Comparison of ENCODE assay signal across 15 cellular contexts in the genomic region with DNA sequence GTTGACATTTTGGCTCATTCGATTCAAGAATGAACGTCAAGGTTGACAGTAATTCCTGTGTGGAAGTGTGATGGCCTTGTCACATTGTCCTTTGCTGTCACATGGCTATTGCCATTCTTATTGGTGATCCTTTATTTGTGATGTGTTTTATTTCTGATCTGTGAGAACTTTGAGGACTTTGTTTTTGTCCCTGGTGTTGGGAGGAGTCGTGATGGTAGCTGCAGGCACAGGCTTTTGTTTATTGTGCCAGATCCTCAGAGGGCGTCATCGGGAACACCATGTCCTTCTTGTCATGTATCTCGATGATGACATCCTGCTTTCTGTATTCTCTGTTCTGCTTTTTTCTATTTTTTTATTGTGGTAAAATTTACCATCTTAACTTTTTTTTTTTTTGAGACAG. TPM values are rescaled to one million over a fixed set of nuclear protein-coding genes. Genes with fewer than 3 reads are reported as not detected.
DNase-seq lines count a peak whose midpoint lies in the region; ATAC-seq, FAIRE-seq and TF ChIP-seq lines count a peak whose summit lies in the region.
"Had no signal": no experiment of that assay in that cellular context is flagged by ENCODE, and none has a peak within 500 bp of the region (broad histone marks: within the 10 kb centered on the region; RNA-seq: fewer than 3 reads in every experiment).

No MANE protein-coding gene starts in this region.

- no TSS peak for BruUV-seq in HepG2 (replicated peaks; lab: Mats Ljungman, UMichigan)

- TF ChIP-seq CTCF in right lobe of liver (IDR thresholded peaks at IDR 0.05): no peak
- no peak for TF ChIP-seq CTCF in HepG2 (CRISPR knock-in tag; IDR thresholded peaks at IDR 0.05)
- TF ChIP-seq CTCF in right atrium auricular region (IDR thresholded peaks at IDR 0.05): no peak
- TF ChIP-seq CTCF in prostate gland (IDR thresholded peaks at IDR 0.05): peak in 1 of 4 experiments; percentile 13

- H3K27me3 ChIP-seq in right lobe of liver (no peaks in the 10 kb centered on the region), HepG2 (ENCODE audit: control insufficient read depth in 1 of 2, insufficient read depth in 2 of 2, low read length in 2 of 2) (no peaks in the 10 kb centered on the region), right atrium auricular region (no peaks in the 10 kb centered on the region), prostate gland (replicated peaks; ENCODE audit: insufficient read depth) (no peaks in the 10 kb centered on the region)
- H3K27me3 ChIP-seq: stomach had no signal

- POLR2A ChIA-PET in HepG2 (lab: Yijun Ruan, JAX): no interaction called here

- WGBS in right lobe of liver (ENCODE audit: insufficient coverage, low coverage, low lambda C conversion rate, missing lambda C conversion rate): 56% methylated on average over 6 of the region's 6 CpGs
- WGBS in HepG2 (ENCODE audit: low lambda C conversion rate): 94% methylated on average over 6 of the region's 6 CpGs
- 34% methylated on average over 6 of the region's 6 CpGs for WGBS in prostate gland

- peaks cover 0 to 3% (median 0%) of the 10 kb centered on the region in 4 donors for H3K4me1 ChIP-seq in right lobe of liver
- peaks cover 10% of the 10 kb centered on the region for H3K4me1 ChIP-seq in HepG2 (ENCODE audit: insufficient read depth, low read length)
- peaks cover 0 to 9% of the 10 kb centered on the region in 2 donors for H3K4me1 ChIP-seq in right atrium auricular region
- H3K4me1 ChIP-seq in prostate gland (replicated peaks): peaks cover 3% of the 10 kb centered on the region

- H3K4me2 ChIP-seq in HepG2 (ENCODE audit: low read depth, low read length): no peak overlapping the region

- DNase-seq in right lobe of liver (no peak), HepG2 (ENCODE audit: low spot score) (no peak), right atrium auricular region (ENCODE audit: low spot score) (peak; percentile 71), prostate gland (ENCODE audit: low spot score) (peak; percentile 83), GM19238 (ENCODE audit: insufficient read length, low spot score) (no peak)
- DNase-seq: ACHN; activated naive CD8-positive, alpha-beta T cell treated with anti-CD3 and anti-CD28 coated beads, Interleukin-2, amount 50 U/mL, for 24 hours; H9; NCI-H2171 treated with DMSO at 0.1 percent for 48 hours; stomach had no signal

- ATAC-seq in right lobe of liver (peak; percentile 32 to 53 (median 44)), HepG2 (no peak), HG03108 (IDR thresholded peaks at IDR 0.05; ENCODE audit: unreplicated experiment) (no peak), GM18519 (IDR thresholded peaks at IDR 0.05; ENCODE audit: low FRiP score, unreplicated experiment) (no peak), GM18868 (IDR thresholded peaks at IDR 0.05; ENCODE audit: unreplicated experiment) (no peak)
- ATAC-seq: activated naive CD8-positive, alpha-beta T cell treated with anti-CD3 and anti-CD28 coated beads, Interleukin-2, amount 50 U/mL, for 24 hours had no signal

- TF ChIP-seq POLR2A in right lobe of liver (IDR thresholded peaks at IDR 0.05): no peak
- TF ChIP-seq POLR2A in HepG2 (IDR thresholded peaks at IDR 0.05; ENCODE audit: insufficient read depth in 1 of 2, low read depth in 2 of 2, low read length in 2 of 2): no peak
- TF ChIP-seq POLR2A in prostate gland (IDR thresholded peaks at IDR 0.05): no peak

- H3K4me3 ChIP-seq in right lobe of liver (no peak overlapping the region), HepG2 (replicated peaks in 1 of 3; ENCODE audit: insufficient read depth in 1 of 3, low read depth in 2 of 3, low read length in 3 of 3) (no peak overlapping the region), right atrium auricular region (no peak overlapping the region), prostate gland (no peak overlapping the region)
- H3K4me3 ChIP-seq: stomach had no signal

- no peak for FAIRE-seq in HepG2 (lab: Jason Lieb, UNC)
- FAIRE-seq: colon, D721Med had no signal

- in situ Hi-C loops in HepG2 (cut with HindIII; ENCODE audit: extremely low pct_ligation_motif_present, low pct_unique_long_range_greater_than_20kb): no loop called here

- CTCF ChIA-PET in HepG2 (lab: Yijun Ruan, JAX; ENCODE audit: low intra/inter-chr PET ratio, low total read pairs): no interaction called here

- no peak for TF ChIP-seq RAD21 in HepG2 (CRISPR knock-in tag; IDR thresholded peaks at IDR 0.05)

- TF ChIP-seq EP300 in HepG2 (IDR thresholded peaks at IDR 0.05; ENCODE audit: low read depth in 2 of 2, low read length in 2 of 2) (no peak), HepG2 (CRISPR knock-in tag; IDR thresholded peaks at IDR 0.05; ENCODE audit: borderline replicate concordance) (no peak)

- H3K27ac ChIP-seq in right lobe of liver (no peak overlapping the region), HepG2 (ENCODE audit: extremely low read length, insufficient read depth, low read length) (no peak overlapping the region), right atrium auricular region (peak overlapping the region; percentile 59), prostate gland (peak overlapping the region; percentile 91 to 95)

- H3K9ac ChIP-seq in HepG2 (ENCODE audit: insufficient read depth, low read depth, low read length): no peak overlapping the region

- no peak overlapping the region for H2AFZ ChIP-seq in HepG2 (ENCODE audit: low read length)

- H3K9me3 ChIP-seq in right lobe of liver (no peaks in the 10 kb centered on the region), HepG2 (ENCODE audit: low read length) (no peaks in the 10 kb centered on the region), right atrium auricular region (no peaks in the 10 kb centered on the region), prostate gland (no peaks in the 10 kb centered on the region)
- H3K9me3 ChIP-seq: stomach had no signal

- peaks cover 0 to 48% (median 21%) of the 10 kb centered on the region in 4 donors for H3K36me3 ChIP-seq in right lobe of liver
- H3K36me3 ChIP-seq in HepG2 (replicated peaks in 1 of 2; ENCODE audit: control insufficient read depth in 1 of 2, insufficient read depth in 2 of 2, low read length in 2 of 2): peaks cover 17 to 37% of the 10 kb centered on the region in 2 experiments
- peaks cover 33% of the 10 kb centered on the region for H3K36me3 ChIP-seq in right atrium auricular region
- H3K36me3 ChIP-seq in prostate gland: peaks cover 11 to 17% of the 10 kb centered on the region in 2 donors

- H3K79me2 ChIP-seq in HepG2 (ENCODE audit: insufficient read depth, low read length): no peaks in the 10 kb centered on the region

- intact Hi-C loops in right lobe of liver (cut with DNase I) (loop anchor here in 1 of 2 donors (10.0 kb wide), 1 partner anchor 282 kb away; no protein-coding TSS in a partner anchor), HepG2 (cut with micrococcal nuclease; ENCODE audit: unreplicated experiment) (no loop called here), prostate gland (cut with DNase I) (no loop called here)

- no peaks in the 10 kb centered on the region for H4K20me1 ChIP-seq in HepG2 (ENCODE audit: insufficient read depth, low read length)

RNA-seq across cellular contexts. Expression of gene PICK1, which starts 5.6 kb away (rescaled TPM):
- total RNA-seq in right lobe of liver (10 to 100 TPM; 13.0 to 26.4 (median 20.3) TPM), HepG2 (2016; rRNA removed; fragmentation: Illumina TruSeq; extraction: Trizol) (16.0 and 19.3 TPM in 2 replicates), right atrium auricular region (10 to 100 TPM; 33.1 to 36.0 TPM), prostate gland (100 to 1,000 TPM in 1 of 2 donors, 10 to 100 TPM in 1; 90.0 to 114 TPM)
- 5.2 and 7.0 TPM in 2 replicates for total RNA-seq in HepG2 (2016; cell fraction: cytosol; rRNA removed; fragmentation: Illumina TruSeq; extraction: Trizol; ENCODE audit: low read depth)
- 12.5 and 21.2 TPM in 2 replicates for total RNA-seq in HepG2 (2016; cell fraction: insoluble cytoplasmic fraction; rRNA removed; fragmentation: Illumina TruSeq; extraction: Trizol)
- total RNA-seq in HepG2 (2016; cell fraction: membrane; rRNA removed; fragmentation: Illumina TruSeq; extraction: Trizol): 5.1 and 6.4 TPM in 2 replicates
- total RNA-seq in HepG2 (2016; cell fraction: nucleus; rRNA removed; fragmentation: Illumina TruSeq; extraction: Trizol): 23.0 and 24.4 TPM in 2 replicates
- polyA plus RNA-seq in HepG2 (2011; rRNA removed): 25.3 and 28.9 TPM in 2 replicates
- polyA plus RNA-seq in HepG2 (2011; cell fraction: cytosol; rRNA removed): 16.7 and 22.6 TPM in 2 replicates
- polyA plus RNA-seq in HepG2 (2011; cell fraction: nucleus; rRNA removed): 156 and 186 TPM in 2 replicates
- polyA plus RNA-seq in HepG2 (2012): 11.1 and 11.5 TPM in 2 replicates
- 1.6 and 2.0 TPM in 2 replicates for polyA plus RNA-seq in HepG2 (2016; cell fraction: cytosol; fragmentation: Illumina TruSeq; extraction: Trizol; ENCODE audit: low read depth)
- polyA plus RNA-seq in HepG2 (2016; cell fraction: insoluble cytoplasmic fraction; fragmentation: Illumina TruSeq; extraction: Trizol; ENCODE audit: low read depth): 13.6 and 16.4 TPM in 2 replicates
- 2.3 and 3.1 TPM in 2 replicates for polyA plus RNA-seq in HepG2 (2016; cell fraction: membrane; fragmentation: Illumina TruSeq; extraction: Trizol; ENCODE audit: low read depth)
- polyA plus RNA-seq in HepG2 (2016; cell fraction: nucleus; fragmentation: Illumina TruSeq; extraction: Trizol; ENCODE audit: insufficient read depth, low read depth): 45.3 and 47.7 TPM in 2 replicates
- polyA minus RNA-seq in HepG2 (2011; rRNA and poly(A)+ RNA removed; ENCODE audit: low replicate concordance): 19.1 and 21.9 TPM in 2 replicates
- polyA minus RNA-seq in HepG2 (2011; cell fraction: cytosol; rRNA and poly(A)+ RNA removed): 5.4 and 6.4 TPM in 2 replicates
- 26.1 and 32.8 TPM in 2 replicates for polyA minus RNA-seq in HepG2 (2011; cell fraction: nucleus; rRNA and poly(A)+ RNA removed)

RNA-seq across cellular contexts. Expression of gene SLC16A8, which starts 21.2 kb away (rescaled TPM):
- total RNA-seq in right lobe of liver (not detected), HepG2 (2016; rRNA removed; fragmentation: Illumina TruSeq; extraction: Trizol) (not detected in 2 replicates), right atrium auricular region (under 1 TPM in 1 of 2 donors, not detected in 1; 0.28 TPM), prostate gland (under 1 TPM; 0.28 to 0.59 TPM)
- total RNA-seq in HepG2 (2016; cell fraction: cytosol; rRNA removed; fragmentation: Illumina TruSeq; extraction: Trizol; ENCODE audit: low read depth): not detected in 2 replicates
- total RNA-seq in HepG2 (2016; cell fraction: insoluble cytoplasmic fraction; rRNA removed; fragmentation: Illumina TruSeq; extraction: Trizol): not detected in 2 replicates
- not detected in 2 replicates for total RNA-seq in HepG2 (2016; cell fraction: membrane; rRNA removed; fragmentation: Illumina TruSeq; extraction: Trizol)
- total RNA-seq in HepG2 (2016; cell fraction: nucleus; rRNA removed; fragmentation: Illumina TruSeq; extraction: Trizol): not detected in 2 replicates
- not detected in 2 replicates for polyA plus RNA-seq in HepG2 (2011; rRNA removed)
- not detected in 2 replicates for polyA plus RNA-seq in HepG2 (2011; cell fraction: cytosol; rRNA removed)
- not detected in 2 replicates for polyA plus RNA-seq in HepG2 (2011; cell fraction: nucleus; rRNA removed)
- polyA plus RNA-seq in HepG2 (2012): 0.44 and 0.49 TPM in 2 replicates
- not detected in 2 replicates for polyA plus RNA-seq in HepG2 (2016; cell fraction: cytosol; fragmentation: Illumina TruSeq; extraction: Trizol; ENCODE audit: low read depth)
- polyA plus RNA-seq in HepG2 (2016; cell fraction: insoluble cytoplasmic fraction; fragmentation: Illumina TruSeq; extraction: Trizol; ENCODE audit: low read depth): not detected in 2 replicates
- not detected in 2 replicates for polyA plus RNA-seq in HepG2 (2016; cell fraction: membrane; fragmentation: Illumina TruSeq; extraction: Trizol; ENCODE audit: low read depth)
- not detected in 2 replicates for polyA plus RNA-seq in HepG2 (2016; cell fraction: nucleus; fragmentation: Illumina TruSeq; extraction: Trizol; ENCODE audit: insufficient read depth, low read depth)
- not detected in 2 replicates for polyA minus RNA-seq in HepG2 (2011; rRNA and poly(A)+ RNA removed; ENCODE audit: low replicate concordance)
- not detected in 2 replicates for polyA minus RNA-seq in HepG2 (2011; cell fraction: cytosol; rRNA and poly(A)+ RNA removed)
- polyA minus RNA-seq in HepG2 (2011; cell fraction: nucleus; rRNA and poly(A)+ RNA removed): not detected in 2 replicates
- total RNA-seq: stomach had no signal

RNA-seq across cellular contexts. Expression of gene BAIAP2L2, which starts 47.7 kb away (rescaled TPM):
- total RNA-seq in right lobe of liver (1 to 10 TPM in 3 of 6 experiments, under 1 TPM in 3; 0.79 to 5.0 (median 1.4) TPM), HepG2 (2016; rRNA removed; fragmentation: Illumina TruSeq; extraction: Trizol) (3.0 and 4.4 TPM in 2 replicates), right atrium auricular region (under 1 TPM in 1 of 2 donors, not detected in 1; 0.63 TPM), prostate gland (1 to 10 TPM in 1 of 2 donors, under 1 TPM in 1; 0.14 to 5.5 TPM)
- total RNA-seq in HepG2 (2016; cell fraction: cytosol; rRNA removed; fragmentation: Illumina TruSeq; extraction: Trizol; ENCODE audit: low read depth): 2.2 and 2.3 TPM in 2 replicates
- 1.8 and 4.6 TPM in 2 replicates for total RNA-seq in HepG2 (2016; cell fraction: insoluble cytoplasmic fraction; rRNA removed; fragmentation: Illumina TruSeq; extraction: Trizol)
- total RNA-seq in HepG2 (2016; cell fraction: membrane; rRNA removed; fragmentation: Illumina TruSeq; extraction: Trizol): 2.9 and 3.5 TPM in 2 replicates
- 3.9 and 4.3 TPM in 2 replicates for total RNA-seq in HepG2 (2016; cell fraction: nucleus; rRNA removed; fragmentation: Illumina TruSeq; extraction: Trizol)
- 7.5 and 8.4 TPM in 2 replicates for polyA plus RNA-seq in HepG2 (2011; rRNA removed)
- 3.0 and 4.7 TPM in 2 replicates for polyA plus RNA-seq in HepG2 (2011; cell fraction: cytosol; rRNA removed)
- polyA plus RNA-seq in HepG2 (2011; cell fraction: nucleus; rRNA removed): 77.2 and 103 TPM in 2 replicates
- 5.6 and 7.7 TPM in 2 replicates for polyA plus RNA-seq in HepG2 (2012)
- 3.1 and 3.4 TPM in 2 replicates for polyA plus RNA-seq in HepG2 (2016; cell fraction: cytosol; fragmentation: Illumina TruSeq; extraction: Trizol; ENCODE audit: low read depth)
- 4.8 and 7.0 TPM in 2 replicates for polyA plus RNA-seq in HepG2 (2016; cell fraction: insoluble cytoplasmic fraction; fragmentation: Illumina TruSeq; extraction: Trizol; ENCODE audit: low read depth)
- polyA plus RNA-seq in HepG2 (2016; cell fraction: membrane; fragmentation: Illumina TruSeq; extraction: Trizol; ENCODE audit: low read depth): 4.5 TPM in 2 replicates
- 34.3 and 34.8 TPM in 2 replicates for polyA plus RNA-seq in HepG2 (2016; cell fraction: nucleus; fragmentation: Illumina TruSeq; extraction: Trizol; ENCODE audit: insufficient read depth, low read depth)
- polyA minus RNA-seq in HepG2 (2011; rRNA and poly(A)+ RNA removed; ENCODE audit: low replicate concordance): 0.23 and 3.8 TPM in 2 replicates
- 3.0 and 4.1 TPM in 2 replicates for polyA minus RNA-seq in HepG2 (2011; cell fraction: cytosol; rRNA and poly(A)+ RNA removed)
- polyA minus RNA-seq in HepG2 (2011; cell fraction: nucleus; rRNA and poly(A)+ RNA removed): 4.5 and 5.1 TPM in 2 replicates

Comparison
In these comparisons a context has a peak if more than half of its experiments do, and no peak if none do; other contexts are left out.
1. ATAC-seq: peak in right lobe of liver (4 of 4); none in HepG2 (single experiment), HG03108 (single experiment), GM18519 (single experiment) and GM18868 (single experiment).
2. DNase-seq: peak in right atrium auricular region (single experiment) and prostate gland (single experiment); none in right lobe of liver (0 of 3), HepG2 (single experiment) and GM19238 (single experiment).
3. H3K27ac ChIP-seq: peak in right atrium auricular region (2 of 2) and prostate gland (2 of 2); none in right lobe of liver (0 of 3) and HepG2 (single experiment).